In the genomic region with DNA sequence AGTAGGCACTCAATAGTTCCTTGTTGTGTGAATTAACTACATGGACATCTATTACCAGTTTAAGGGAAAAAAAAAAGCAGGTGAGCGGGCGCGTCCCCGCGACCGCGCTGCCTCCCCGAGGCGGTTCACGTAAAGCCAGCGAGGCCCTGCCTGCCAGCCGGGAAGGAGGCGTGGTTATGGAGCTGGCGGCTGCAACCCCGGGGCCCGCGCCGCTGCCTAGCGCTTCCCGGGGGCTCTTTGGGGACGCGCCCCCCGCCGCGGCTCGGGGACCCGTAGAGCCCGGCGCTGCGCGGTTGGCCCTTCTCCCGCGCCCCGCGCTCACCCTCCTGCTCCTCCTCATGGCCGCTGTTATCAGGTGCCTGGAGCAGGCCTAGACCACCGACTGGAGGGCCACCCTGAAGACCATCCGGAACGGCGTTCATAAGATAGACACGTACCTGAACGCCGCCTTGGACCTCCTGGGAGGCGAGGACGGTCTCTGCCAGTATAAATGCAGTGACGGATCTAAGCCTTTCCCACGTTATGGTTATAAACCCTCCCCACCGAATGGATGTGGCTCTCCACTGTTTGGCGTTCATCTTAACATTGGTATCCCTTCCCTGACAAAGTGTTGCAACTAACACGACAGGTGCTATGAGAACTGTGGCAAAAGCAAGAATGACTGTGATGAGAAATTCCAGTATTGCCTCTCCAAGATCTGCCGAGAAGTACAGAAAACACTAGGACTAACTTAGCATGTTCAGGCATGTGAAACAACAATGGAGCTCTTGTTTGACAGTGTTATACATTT, we compare ENCODE assay signal across 8 cellular contexts. TPM values are rescaled to one million over a fixed set of nuclear protein-coding genes. Genes with fewer than 3 reads are reported as not detected.
DNase-seq lines count a peak whose midpoint lies in the region; ATAC-seq and TF ChIP-seq lines count a peak whose summit lies in the region.

No MANE protein-coding gene starts in this region.

- ATAC-seq in GM21619 (IDR thresholded peaks at IDR 0.05; ENCODE audit: unreplicated experiment) = no peak

- peak; percentile 74 for DNase-seq in GM13976 (ENCODE audit: low spot score)
- peak; percentile 67 for DNase-seq in NCI-H2107 treated with DMSO at 0.1 percent for 48 hours (lab: John Stamatoyannopoulos, UW; ENCODE audit: unreplicated experiment)
- DNase-seq in activated CD4-positive, alpha-beta T cell treated with anti-CD3 and anti-CD28 coated beads, Interleukin-2, amount 10 ng/mL, durations not matched to agents 24 days and 14 days = peak; percentile 92
- peak in 1 of 2 donors; percentile 85 for DNase-seq in lower leg skin (ENCODE audit: low spot score in 2 of 2)
- peak; percentile 21 for DNase-seq in stimulated activated CD8-positive, alpha-beta memory T cell treated with anti-CD3 and anti-CD28 coated beads, Interleukin-12 subunit alpha, Interleukin-12 subunit beta, amount 100 ng/mL, for 1 hour (ENCODE audit: low read depth)
- no peak for DNase-seq in NAMALWA (ENCODE audit: low spot score)

- H3K4me3 Mint-ChIP-seq in activated CD4-positive, alpha-beta T cell treated with anti-CD3 and anti-CD28 coated beads, Interleukin-2, amount 10 ng/mL, durations not matched to agents 24 days and 14 days = peak overlapping the region; percentile 71
- peak overlapping the region; percentile 62 for H3K4me3 Mint-ChIP-seq in dendritic cell treated with granulocyte-macrophage colony-stimulating factor and Interleukin-4, amounts not matched to agents 40 ng/mL and 50 ng/mL, for 4 days

- no peaks in the 10 kb centered on the region for H3K27me3 Mint-ChIP-seq in activated CD4-positive, alpha-beta T cell treated with anti-CD3 and anti-CD28 coated beads, Interleukin-2, amount 10 ng/mL, durations not matched to agents 24 days and 14 days
- peaks cover 19% of the 10 kb centered on the region for H3K27me3 Mint-ChIP-seq in dendritic cell treated with granulocyte-macrophage colony-stimulating factor and Interleukin-4, amounts not matched to agents 40 ng/mL and 50 ng/mL, for 4 days

- in situ Hi-C loops in GM13976 (cut with MboI; ENCODE audit: low sequenced_read_pairs, unreplicated experiment) = no loop called here

- no peak for TF ChIP-seq POLR2A in lower leg skin (IDR thresholded peaks at IDR 0.05)

- no peaks in the 10 kb centered on the region for H3K9me3 Mint-ChIP-seq in activated CD4-positive, alpha-beta T cell treated with anti-CD3 and anti-CD28 coated beads, Interleukin-2, amount 10 ng/mL, durations not matched to agents 24 days and 14 days
- H3K9me3 Mint-ChIP-seq in dendritic cell treated with granulocyte-macrophage colony-stimulating factor and Interleukin-4, amounts not matched to agents 40 ng/mL and 50 ng/mL, for 4 days = no peaks in the 10 kb centered on the region

- peaks cover 38% of the 10 kb centered on the region for H3K4me1 Mint-ChIP-seq in activated CD4-positive, alpha-beta T cell treated with anti-CD3 and anti-CD28 coated beads, Interleukin-2, amount 10 ng/mL, durations not matched to agents 24 days and 14 days
- peaks cover 31% of the 10 kb centered on the region for H3K4me1 Mint-ChIP-seq in dendritic cell treated with granulocyte-macrophage colony-stimulating factor and Interleukin-4, amounts not matched to agents 40 ng/mL and 50 ng/mL, for 4 days (ENCODE audit: low read depth)

- H3K36me3 Mint-ChIP-seq in activated CD4-positive, alpha-beta T cell treated with anti-CD3 and anti-CD28 coated beads, Interleukin-2, amount 10 ng/mL, durations not matched to agents 24 days and 14 days (ENCODE audit: low read depth) = peaks cover 28% of the 10 kb centered on the region
- peaks cover 30% of the 10 kb centered on the region for H3K36me3 Mint-ChIP-seq in dendritic cell treated with granulocyte-macrophage colony-stimulating factor and Interleukin-4, amounts not matched to agents 40 ng/mL and 50 ng/mL, for 4 days (ENCODE audit: low read depth)

- no peak overlapping the region for H3K27ac Mint-ChIP-seq in activated CD4-positive, alpha-beta T cell treated with anti-CD3 and anti-CD28 coated beads, Interleukin-2, amount 10 ng/mL, durations not matched to agents 24 days and 14 days
- H3K27ac Mint-ChIP-seq in dendritic cell treated with granulocyte-macrophage colony-stimulating factor and Interleukin-4, amounts not matched to agents 40 ng/mL and 50 ng/mL, for 4 days = no peak overlapping the region

- peak overlapping the region; percentile 11 for H3K4me3 ChIP-seq in lower leg skin (ENCODE audit: low read depth, poor library complexity, severe bottlenecking)

- 10 to 11% methylated on average over 29 to 33 of the region's 51 CpGs for WGBS in lower leg skin, 2 donors

- TF ChIP-seq CTCF in GM13976 (IDR thresholded peaks at IDR 0.05; ENCODE audit: borderline replicate concordance, control extremely low read depth, extremely low read depth, insufficient read depth, missing control alignments) (no peak), lower leg skin (IDR thresholded peaks at IDR 0.05) (no peak)

- intact Hi-C loops in activated CD4-positive, alpha-beta T cell treated with anti-CD3 and anti-CD28 coated beads, Interleukin-2, amount 10 ng/mL, durations not matched to agents 24 days and 14 days (cut with micrococcal nuclease) = loop anchor here (5.0 kb wide), 2 partner anchors 226 to 269 kb away; a partner anchor contains a TSS
- intact Hi-C loops in dendritic cell treated with granulocyte-macrophage colony-stimulating factor and Interleukin-4, amounts not matched to agents 40 ng/mL and 50 ng/mL, for 4 days (cut with micrococcal nuclease) = loop anchor here (5.0 to 10.0 kb wide), 3 partner anchors 184 to 316 kb away; a partner anchor contains a TSS
- intact Hi-C loops in lower leg skin (cut with DNase I; ENCODE audit: low total_unique reads) = no loop called here

RNA-seq across cellular contexts. Expression of a gene that starts 2.6 kb away (rescaled TPM):
- total RNA-seq in activated CD4-positive, alpha-beta T cell treated with anti-CD3 and anti-CD28 coated beads, Interleukin-2, amount 10 ng/mL, durations not matched to agents 24 days and 14 days = 34.8 and 36.7 TPM in 2 replicates
- 10 to 100 TPM; 16.6 to 29.8 (median 25.1) TPM for total RNA-seq in lower leg skin

RNA-seq across cellular contexts. Expression of a gene that starts 35.6 kb away (rescaled TPM):
- total RNA-seq in activated CD4-positive, alpha-beta T cell treated with anti-CD3 and anti-CD28 coated beads, Interleukin-2, amount 10 ng/mL, durations not matched to agents 24 days and 14 days = 43.5 and 44.2 TPM in 2 replicates
- 1 to 10 TPM in 1 of 4 donors, under 1 TPM in 3; 0.29 to 1.3 (median 0.72) TPM for total RNA-seq in lower leg skin

RNA-seq across cellular contexts. Expression of a gene that starts 35.8 kb away (rescaled TPM):
- total RNA-seq in activated CD4-positive, alpha-beta T cell treated with anti-CD3 and anti-CD28 coated beads, Interleukin-2, amount 10 ng/mL, durations not matched to agents 24 days and 14 days = 106 and 108 TPM in 2 replicates
- 10 to 100 TPM in 2 of 4 donors, 1 to 10 TPM in 2; 9.1 to 12.5 (median 10.2) TPM for total RNA-seq in lower leg skin

Comparison
In these comparisons a context has a peak if more than half of its experiments do, and no peak if none do; other contexts are left out.
1. RNA of a gene that starts 35.6 kb away (total RNA-seq): 43.5 to 44.2 TPM in activated CD4-positive, alpha-beta T cell treated with anti-CD3 and anti-CD28 coated beads, Interleukin-2, amount 10 ng/mL, durations not matched to agents 24 days and 14 days; 0.29 to 1.3 TPM in lower leg skin; every median in the first group is over 10 times any median in the second.